Comparison of ENCODE assay signal across 10 cellular contexts in the genomic region with DNA sequence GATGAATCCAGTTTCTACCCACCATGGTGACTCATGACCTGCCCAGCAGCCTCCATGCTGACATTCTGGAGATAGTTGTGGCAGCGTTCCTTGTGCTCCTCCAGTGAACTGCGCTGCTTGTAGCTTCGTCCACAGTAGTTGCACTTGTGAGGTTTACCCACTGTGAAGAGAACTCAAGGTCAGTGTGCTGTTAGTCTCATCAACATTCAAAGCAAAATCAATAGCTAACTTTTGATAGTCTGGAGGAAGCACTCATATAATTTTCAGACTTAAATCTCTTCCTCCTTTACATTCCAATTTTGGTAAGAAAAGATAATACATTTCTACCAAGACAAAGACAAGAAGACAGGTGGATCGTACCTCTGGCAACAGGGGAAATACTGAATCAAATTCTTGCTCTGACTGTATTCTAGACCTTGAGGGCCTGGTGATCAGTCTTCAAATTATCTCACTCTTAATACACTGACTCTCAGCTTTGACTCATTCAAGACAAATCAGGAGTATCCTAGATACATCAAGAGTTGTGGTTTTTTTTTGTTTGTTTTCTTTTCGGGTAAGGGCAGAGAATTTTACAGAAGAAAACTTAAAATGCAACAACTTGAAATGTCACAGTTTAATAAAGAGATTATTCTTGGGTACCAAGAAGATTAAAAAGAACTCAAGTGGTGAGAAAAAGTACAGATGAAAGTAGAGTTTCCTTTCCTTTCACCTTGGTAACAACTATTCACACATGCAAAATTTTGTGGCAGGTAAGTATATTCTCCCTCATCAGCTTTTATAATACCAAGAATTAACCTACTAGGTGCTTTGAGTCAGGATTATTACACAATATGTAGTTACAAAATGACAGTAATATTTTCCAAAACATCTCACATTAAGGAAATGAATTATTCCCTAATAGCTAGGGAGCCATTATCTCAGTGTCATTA.
DNase-seq lines count a peak whose midpoint lies in the region; ATAC-seq and TF ChIP-seq lines count a peak whose summit lies in the region.
"Had no signal": no experiment of that assay in that cellular context is flagged by ENCODE, and none has a peak within 500 bp of the region (broad histone marks: within the 10 kb centered on the region; RNA-seq: fewer than 3 reads in every experiment).

No MANE protein-coding gene starts in this region.

- H3K4me1 ChIP-seq in smooth muscle cell (ENCODE audit: low read depth) (no peaks in the 10 kb centered on the region), colonic mucosa (no peaks in the 10 kb centered on the region)

- H2AFZ ChIP-seq in smooth muscle cell (ENCODE audit: low read depth) = no peak overlapping the region

- no peaks in the 10 kb centered on the region for H3K79me2 ChIP-seq in smooth muscle cell (ENCODE audit: low read depth)

- POLR2A ChIA-PET in activated B cell treated with CpG ODN at 0.5 μM for 24 hours (lab: Charles Lee) = no interaction called here

- H3K4me3 Mint-ChIP-seq in activated CD8-positive, alpha-beta memory T cell treated with anti-CD3 and anti-CD28 coated beads, Interleukin-2, amount 10 ng/mL, durations not matched to agents 7 days and 5 days = no peak overlapping the region
- H3K4me3 Mint-ChIP-seq in activated B cell treated with CpG ODN at 0.5 μM for 24 hours = peak overlapping the region; percentile 9
- H3K4me3 Mint-ChIP-seq: T-helper 1 cell treated with Interleukin-12 subunit alpha and Interleukin-12 subunit beta and Interleukin-4 antibody, amounts not matched to agents 30 μg/mL and 1 μg/mL, for 36 hours had no signal

- no peaks in the 10 kb centered on the region for H3K9me3 Mint-ChIP-seq in activated CD8-positive, alpha-beta memory T cell treated with anti-CD3 and anti-CD28 coated beads, Interleukin-2, amount 10 ng/mL, durations not matched to agents 7 days and 5 days (ENCODE audit: low read depth)
- H3K9me3 Mint-ChIP-seq in activated B cell treated with CpG ODN at 0.5 μM for 24 hours = no peaks in the 10 kb centered on the region
- H3K9me3 Mint-ChIP-seq: T-helper 1 cell treated with Interleukin-12 subunit alpha and Interleukin-12 subunit beta and Interleukin-4 antibody, amounts not matched to agents 30 μg/mL and 1 μg/mL, for 36 hours had no signal

- H3F3A ChIP-seq in smooth muscle cell (ENCODE audit: low read depth) = no peaks in the 10 kb centered on the region

- DNase-seq in activated CD8-positive, alpha-beta memory T cell treated with anti-CD3 and anti-CD28 coated beads, Interleukin-2, amount 10 ng/mL, durations not matched to agents 7 days and 5 days = no peak
- DNase-seq in activated CD8-positive, alpha-beta memory T cell treated with anti-CD3 and anti-CD28 coated beads, Interleukin-2, amount 50 U/mL, for 48 hours = no peak
- DNase-seq in activated B cell treated with CpG ODN at 0.5 μM for 24 hours (no peak), smooth muscle cell (lab: John Stamatoyannopoulos, UW; ENCODE audit: unreplicated experiment) (no peak), H7 (no peak), colonic mucosa (no peak)
- no peak for DNase-seq in central memory CD4-positive, alpha-beta T cell

- H3K9me3 ChIP-seq in smooth muscle cell (replicated peaks; ENCODE audit: low read depth) = no peaks in the 10 kb centered on the region
- no peaks in the 10 kb centered on the region for H3K9me3 ChIP-seq in colonic mucosa

- 74% methylated on average over 5 of the region's 5 CpGs for WGBS in smooth muscle cell (ENCODE audit: low lambda C conversion rate)

- H3K36me3 Mint-ChIP-seq in activated CD8-positive, alpha-beta memory T cell treated with anti-CD3 and anti-CD28 coated beads, Interleukin-2, amount 10 ng/mL, durations not matched to agents 7 days and 5 days = peaks cover 12% of the 10 kb centered on the region
- peaks cover 10% of the 10 kb centered on the region for H3K36me3 Mint-ChIP-seq in activated B cell treated with CpG ODN at 0.5 μM for 24 hours (ENCODE audit: low read depth)

- CTCF ChIA-PET in activated CD8-positive, alpha-beta memory T cell treated with anti-CD3 and anti-CD28 coated beads, Interleukin-2, amount 10 ng/mL, durations not matched to agents 7 days and 5 days (lab: Charles Lee) = interaction anchor here (1.1 kb wide), 1 partner anchor 50 kb away, joined by 3 read pairs; no protein-coding TSS in a partner anchor
- CTCF ChIA-PET in activated B cell treated with CpG ODN at 0.5 μM for 24 hours (lab: Charles Lee) = no interaction called here

- no peaks in the 10 kb centered on the region for H3K27me3 ChIP-seq in smooth muscle cell (ENCODE audit: low read depth)
- H3K27me3 ChIP-seq in H7 (ENCODE audit: control insufficient read depth, insufficient read depth, low read length) = no peaks in the 10 kb centered on the region
- no peaks in the 10 kb centered on the region for H3K27me3 ChIP-seq in colonic mucosa

- H3K4me2 ChIP-seq in smooth muscle cell = no peak overlapping the region

- TF ChIP-seq CTCF in activated B cell treated with CpG ODN at 0.5 μM for 24 hours (IDR thresholded peaks at IDR 0.05) = no peak
- TF ChIP-seq CTCF in smooth muscle cell (IDR thresholded peaks at IDR 0.05; ENCODE audit: borderline replicate concordance, insufficient read depth, poor library complexity, severe bottlenecking) = no peak
- no peak for TF ChIP-seq CTCF in colonic mucosa (IDR thresholded peaks at IDR 0.05)

- peaks cover 19% of the 10 kb centered on the region for H3K4me1 Mint-ChIP-seq in activated CD8-positive, alpha-beta memory T cell treated with anti-CD3 and anti-CD28 coated beads, Interleukin-2, amount 10 ng/mL, durations not matched to agents 7 days and 5 days
- peaks cover 26% of the 10 kb centered on the region for H3K4me1 Mint-ChIP-seq in activated B cell treated with CpG ODN at 0.5 μM for 24 hours

- H3K27ac Mint-ChIP-seq in activated CD8-positive, alpha-beta memory T cell treated with anti-CD3 and anti-CD28 coated beads, Interleukin-2, amount 10 ng/mL, durations not matched to agents 7 days and 5 days = no peak overlapping the region
- peak overlapping the region; percentile 67 for H3K27ac Mint-ChIP-seq in activated B cell treated with CpG ODN at 0.5 μM for 24 hours
- H3K27ac Mint-ChIP-seq: B cell; T-helper 1 cell treated with Interleukin-12 subunit alpha and Interleukin-12 subunit beta and Interleukin-4 antibody, amounts not matched to agents 30 μg/mL and 1 μg/mL, for 36 hours had no signal

- peak overlapping the region; percentile 79 for H3K27ac ChIP-seq in smooth muscle cell (ENCODE audit: low read depth)
- H3K27ac ChIP-seq in colonic mucosa = no peak overlapping the region

- H3K4me3 ChIP-seq in smooth muscle cell (no peak overlapping the region), H7 (ENCODE audit: insufficient read depth, low read depth, low read length) (no peak overlapping the region), colonic mucosa (no peak overlapping the region)

- no peaks in the 10 kb centered on the region for H3K36me3 ChIP-seq in smooth muscle cell (ENCODE audit: low read depth)
- H3K36me3 ChIP-seq in H7 (replicated peaks; ENCODE audit: control insufficient read depth, insufficient read depth, low read length) = no peaks in the 10 kb centered on the region
- no peaks in the 10 kb centered on the region for H3K36me3 ChIP-seq in colonic mucosa

- H4K20me1 ChIP-seq in smooth muscle cell (ENCODE audit: low read depth) = no peaks in the 10 kb centered on the region

- intact Hi-C loops in activated B cell treated with CpG ODN at 0.5 μM for 24 hours (cut with micrococcal nuclease) = loop anchor here (2.0 kb wide), 1 partner anchor 15 kb away; no protein-coding TSS in a partner anchor
- intact Hi-C loops in colonic mucosa (cut with DNase I) = no loop called here

- peaks cover 10% of the 10 kb centered on the region for H3K27me3 Mint-ChIP-seq in activated CD8-positive, alpha-beta memory T cell treated with anti-CD3 and anti-CD28 coated beads, Interleukin-2, amount 10 ng/mL, durations not matched to agents 7 days and 5 days
- no peaks in the 10 kb centered on the region for H3K27me3 Mint-ChIP-seq in activated B cell treated with CpG ODN at 0.5 μM for 24 hours
- H3K27me3 Mint-ChIP-seq: B cell had no signal

- H3K9ac ChIP-seq in smooth muscle cell (ENCODE audit: low read depth) = peak overlapping the region; percentile 48
- no peak overlapping the region for H3K9ac ChIP-seq in colonic mucosa (ENCODE audit: low read depth in 2 of 2, low read length in 2 of 2)

- peak; percentile 89 for ATAC-seq in activated CD8-positive, alpha-beta memory T cell treated with anti-CD3 and anti-CD28 coated beads, Interleukin-2, amount 10 ng/mL, durations not matched to agents 7 days and 5 days
- ATAC-seq in HG02798 (IDR thresholded peaks at IDR 0.05; ENCODE audit: poor library complexity, unreplicated experiment) (peak; percentile 81), activated B cell treated with CpG ODN at 0.5 μM for 24 hours (ENCODE audit: low read depth) (peak; percentile 57)
